In genomic region chr2:233049194-233049761, GRCh38 we compare ENCODE assay signal across 19 cellular contexts. TPM values are rescaled to one million over a fixed set of nuclear protein-coding genes. Genes with fewer than 3 reads are reported as not detected.
DNase-seq lines count a peak whose midpoint lies in the region; ATAC-seq and TF ChIP-seq lines count a peak whose summit lies in the region.
"Had no signal": no experiment of that assay in that cellular context is flagged by ENCODE, and none has a peak within 500 bp of the region (broad histone marks: within the 10 kb centered on the region; RNA-seq: fewer than 3 reads in every experiment).

No MANE protein-coding gene starts in this region.

- TSS peak; percentile 56 for BruUV-seq in PC-3 (replicated peaks; lab: Mats Ljungman, UMichigan)

- H3K4me2 ChIP-seq in PC-3 (ENCODE audit: low read length): peak overlapping the region; percentile 63

- H3K4me1 ChIP-seq in PC-3 (ENCODE audit: insufficient read depth, low read length) (peaks cover 62% of the 10 kb centered on the region), endodermal cell (ENCODE audit: control insufficient read depth, insufficient read depth, low read length) (no peaks in the 10 kb centered on the region)
- H3K4me1 ChIP-seq: pancreas had no signal

- H3K9ac ChIP-seq in PC-3 (ENCODE audit: low read length) (peak overlapping the region; percentile 41), endodermal cell (ENCODE audit: extremely low read depth, low read length, poor library complexity, severe bottlenecking) (no peak overlapping the region)

- H3K4me3 Mint-ChIP-seq in endodermal cell: no peak overlapping the region
- H3K4me3 Mint-ChIP-seq: activated naive CD8-positive, alpha-beta T cell treated with anti-CD3 and anti-CD28 coated beads, Interleukin-2, amount 50 U/mL, for 24 hours; mesothelial cell of epicardium; stimulated activated naive CD8-positive, alpha-beta T cell treated with anti-CD3 and anti-CD28 coated beads, Interleukin-15, Interleukin-2, amounts not matched to agents 100 ng/mL and 50 ng/mL, for 24 hours; T-cell had no signal

- no peaks in the 10 kb centered on the region for H3K36me3 Mint-ChIP-seq in endodermal cell (ENCODE audit: low read depth)
- H3K36me3 Mint-ChIP-seq: mesothelial cell of epicardium, T-cell had no signal

- ATAC-seq in PC-3 (peak; percentile 65), sciatic nerve (peak; percentile 75), GM18907 (IDR thresholded peaks at IDR 0.05; ENCODE audit: unreplicated experiment) (no peak)
- ATAC-seq: activated naive CD8-positive, alpha-beta T cell treated with anti-CD3 and anti-CD28 coated beads, Interleukin-2, amount 50 U/mL, for 24 hours had no signal

- H3K79me2 ChIP-seq in PC-3 (ENCODE audit: low read length): no peaks in the 10 kb centered on the region

- WGBS in endodermal cell (ENCODE audit: insufficient coverage in 1 of 2, insufficient read length in 1 of 2), 2 experiments: 48 to 76% methylated on average over 3 to 4 of the region's 4 CpGs

- H4K20me1 ChIP-seq in PC-3 (ENCODE audit: low read length): no peaks in the 10 kb centered on the region

- H3K4me3 ChIP-seq in GM12875 (ENCODE audit: low read depth, low read length): no peak overlapping the region
- no peak overlapping the region for H3K4me3 ChIP-seq in PC-3 (ENCODE audit: low read length)
- H3K4me3 ChIP-seq in endodermal cell (ENCODE audit: low read length): no peak overlapping the region
- H3K4me3 ChIP-seq: pancreas, vagina had no signal

- DNase-seq in PC-3 (peak; percentile 87), endodermal cell (peak; percentile 42), sciatic nerve (ENCODE audit: low spot score) (peak; percentile 42), SK-N-DZ (ENCODE audit: low spot score) (no peak)
- no peak for DNase-seq in activated CD4-positive, alpha-beta T cell treated with anti-CD3 and anti-CD28 coated beads, Interleukin-2, amount 50 U/mL, for 1 hour
- DNase-seq: activated CD8-positive, alpha-beta memory T cell treated with anti-CD3 and anti-CD28 coated beads, Interleukin-2, amount 50 U/mL, for 4 hours; activated naive CD8-positive, alpha-beta T cell treated with anti-CD3 and anti-CD28 coated beads, Interleukin-2, amount 50 U/mL, for 24 hours; DMS79; NCI-H146; NCI-H446 treated with DMSO at 0.1 percent for 48 hours had no signal

- POLR2A ChIA-PET in PC-3 (lab: Charles Lee; ENCODE audit: unreplicated experiment): interaction anchor here (0.8 kb wide), 1 partner anchor 15 kb away, joined by 4 read pairs; no protein-coding TSS in a partner anchor

- H3K9me3 ChIP-seq in PC-3 (ENCODE audit: low read length) (no peaks in the 10 kb centered on the region), endodermal cell (ENCODE audit: control insufficient read depth, low read length) (no peaks in the 10 kb centered on the region)
- H3K9me3 ChIP-seq: pancreas, vagina had no signal

- peak overlapping the region; percentile 91 for H3K27ac ChIP-seq in PC-3 (ENCODE audit: low read length)
- no peak overlapping the region for H3K27ac ChIP-seq in endodermal cell (ENCODE audit: low read depth, low read length)
- H3K27ac ChIP-seq: pancreas, vagina had no signal

- no peaks in the 10 kb centered on the region for H3K9me3 Mint-ChIP-seq in endodermal cell
- H3K9me3 Mint-ChIP-seq: activated naive CD8-positive, alpha-beta T cell treated with anti-CD3 and anti-CD28 coated beads, Interleukin-2, amount 50 U/mL, for 24 hours; mesothelial cell of epicardium; stimulated activated naive CD8-positive, alpha-beta T cell treated with anti-CD3 and anti-CD28 coated beads, Interleukin-15, Interleukin-2, amounts not matched to agents 100 ng/mL and 50 ng/mL, for 24 hours; T-cell had no signal

- peak overlapping the region; percentile 47 for H2AFZ ChIP-seq in PC-3 (ENCODE audit: low read length)

- H3K27ac Mint-ChIP-seq in endodermal cell: no peak overlapping the region
- H3K27ac Mint-ChIP-seq: activated naive CD8-positive, alpha-beta T cell treated with anti-CD3 and anti-CD28 coated beads, Interleukin-2, amount 50 U/mL, for 24 hours; mesothelial cell of epicardium; stimulated activated naive CD8-positive, alpha-beta T cell treated with anti-CD3 and anti-CD28 coated beads, Interleukin-15, Interleukin-2, amounts not matched to agents 100 ng/mL and 50 ng/mL, for 24 hours had no signal

- no peaks in the 10 kb centered on the region for H3K9me2 ChIP-seq in PC-3 (replicated peaks; ENCODE audit: low read length)

- intact Hi-C loops in PC-3 (cut with micrococcal nuclease) (loop anchor here (1.0 to 2.0 kb wide), 5 partner anchors 16 to 202 kb away; partner anchors contain the start of gene ATG16L1), sciatic nerve (cut with DNase I) (no loop called here)

- TF ChIP-seq CTCF in GM12875 (IDR thresholded peaks at IDR 0.05; ENCODE audit: borderline replicate concordance, insufficient read depth, low read depth, low read length) (peak; percentile 3; the same call in 1 of the 2 replicates), PC-3 (conservative IDR thresholded peaks at IDR 0.05; ENCODE audit: low read depth, low read length) (no peak), endodermal cell (conservative IDR thresholded peaks at IDR 0.05) (peak; percentile 24)

- no peaks in the 10 kb centered on the region for H3K27me3 ChIP-seq in PC-3 (ENCODE audit: low read length)
- H3K27me3 ChIP-seq in endodermal cell (ENCODE audit: control insufficient read depth, insufficient read depth, low read length, poor library complexity, severe bottlenecking): peaks cover 14% of the 10 kb centered on the region
- H3K27me3 ChIP-seq: vagina had no signal

- H3K36me3 ChIP-seq in PC-3 (ENCODE audit: low read depth, low read length) (peaks cover 2% of the 10 kb centered on the region; the same call in 1 of the 2 replicates), endodermal cell (ENCODE audit: control insufficient read depth, insufficient read depth, low read length) (no peaks in the 10 kb centered on the region)
- H3K36me3 ChIP-seq: pancreas, vagina had no signal

- peaks cover 4% of the 10 kb centered on the region for H3F3A ChIP-seq in PC-3 (ENCODE audit: low read length, unreplicated experiment)

- peaks cover 28% of the 10 kb centered on the region for H3K27me3 Mint-ChIP-seq in endodermal cell (ENCODE audit: insufficient read depth)
- H3K27me3 Mint-ChIP-seq: activated naive CD8-positive, alpha-beta T cell treated with anti-CD3 and anti-CD28 coated beads, Interleukin-2, amount 50 U/mL, for 24 hours; stimulated activated naive CD8-positive, alpha-beta T cell treated with anti-CD3 and anti-CD28 coated beads, Interleukin-15, Interleukin-2, amounts not matched to agents 100 ng/mL and 50 ng/mL, for 24 hours had no signal

- peaks cover 25% of the 10 kb centered on the region for H3K4me1 Mint-ChIP-seq in endodermal cell

- CTCF ChIA-PET in PC-3 (lab: Charles Lee): interaction anchor here (1.0 to 1.4 kb wide), 2 partner anchors 70 to 202 kb away, joined by 5 to 10 read pairs; partner anchors contain the start of gene ATG16L1

RNA-seq across cellular contexts. Expression of gene INPP5D, which starts 10.9 kb away (rescaled TPM):
- total RNA-seq in PC-3 (2014; rRNA removed) (0.26 and 1.9 TPM in 2 replicates), endodermal cell (1 to 10 TPM in 1 of 2 donors, under 1 TPM in 1; 0.66 to 3.0 TPM), sciatic nerve (56.3 TPM)
- polyA plus RNA-seq in endodermal cell (2013, experiment 1 of 2): 4.5 TPM
- polyA plus RNA-seq in endodermal cell (2013, experiment 2 of 2): 3.7 TPM
- polyA plus RNA-seq in SK-N-DZ (2014; cell fraction: cytosol; rRNA removed): not detected in 2 replicates
- not detected in 2 replicates for polyA plus RNA-seq in SK-N-DZ (2014; cell fraction: nucleus; rRNA removed)

RNA-seq across cellular contexts. Expression of gene NEU2, which starts 16.8 kb away (rescaled TPM):
- 4.0 and 4.5 TPM in 2 replicates for total RNA-seq in PC-3 (2014; rRNA removed)
- not detected for total RNA-seq in endodermal cell
- not detected for polyA plus RNA-seq in endodermal cell (2013, experiment 1 of 2)
- not detected for polyA plus RNA-seq in endodermal cell (2013, experiment 2 of 2)
- not detected for total RNA-seq in sciatic nerve
- not detected in 2 replicates for polyA plus RNA-seq in SK-N-DZ (2014; cell fraction: cytosol; rRNA removed)
- polyA plus RNA-seq in SK-N-DZ (2014; cell fraction: nucleus; rRNA removed): not detected in 2 replicates
- total RNA-seq: glomerular endothelial cell, mesothelial cell of epicardium, pancreas, T-cell, vagina had no signal
- polyA plus RNA-seq: BJ, pancreas had no signal

RNA-seq across cellular contexts. Expression of gene NGEF, which starts 36.2 kb away (rescaled TPM):
- 71.3 and 80.2 TPM in 2 replicates for total RNA-seq in PC-3 (2014; rRNA removed)
- total RNA-seq in endodermal cell: 1 to 10 TPM; 1.8 to 2.9 TPM
- polyA plus RNA-seq in endodermal cell (2013, experiment 1 of 2): 2.1 TPM
- polyA plus RNA-seq in endodermal cell (2013, experiment 2 of 2): 3.7 TPM
- 17.5 TPM for total RNA-seq in sciatic nerve
- polyA plus RNA-seq in SK-N-DZ (2014; cell fraction: cytosol; rRNA removed): 0.56 and 1.4 TPM in 2 replicates
- 0.05 and 0.57 TPM in 2 replicates for polyA plus RNA-seq in SK-N-DZ (2014; cell fraction: nucleus; rRNA removed)

Comparison
In these comparisons a context has a peak if more than half of its experiments do, and no peak if none do; other contexts are left out.
1. DNase-seq: peak in PC-3 (single experiment), endodermal cell (single experiment) and sciatic nerve (single experiment); none in activated CD4-positive, alpha-beta T cell treated with anti-CD3 and anti-CD28 coated beads, Interleukin-2, amount 50 U/mL, for 1 hour (single experiment) and SK-N-DZ (single experiment).
2. RNA of gene INPP5D, which starts 10.9 kb away (total RNA-seq): 56.3 TPM in sciatic nerve (single experiment); 0.66 to 3.0 TPM in endodermal cell and 0.26 to 1.9 TPM in PC-3; every median in the first group is over 10 times any median in the second.